Comparison of ENCODE assay signal across 8 cellular contexts in the genomic region with DNA sequence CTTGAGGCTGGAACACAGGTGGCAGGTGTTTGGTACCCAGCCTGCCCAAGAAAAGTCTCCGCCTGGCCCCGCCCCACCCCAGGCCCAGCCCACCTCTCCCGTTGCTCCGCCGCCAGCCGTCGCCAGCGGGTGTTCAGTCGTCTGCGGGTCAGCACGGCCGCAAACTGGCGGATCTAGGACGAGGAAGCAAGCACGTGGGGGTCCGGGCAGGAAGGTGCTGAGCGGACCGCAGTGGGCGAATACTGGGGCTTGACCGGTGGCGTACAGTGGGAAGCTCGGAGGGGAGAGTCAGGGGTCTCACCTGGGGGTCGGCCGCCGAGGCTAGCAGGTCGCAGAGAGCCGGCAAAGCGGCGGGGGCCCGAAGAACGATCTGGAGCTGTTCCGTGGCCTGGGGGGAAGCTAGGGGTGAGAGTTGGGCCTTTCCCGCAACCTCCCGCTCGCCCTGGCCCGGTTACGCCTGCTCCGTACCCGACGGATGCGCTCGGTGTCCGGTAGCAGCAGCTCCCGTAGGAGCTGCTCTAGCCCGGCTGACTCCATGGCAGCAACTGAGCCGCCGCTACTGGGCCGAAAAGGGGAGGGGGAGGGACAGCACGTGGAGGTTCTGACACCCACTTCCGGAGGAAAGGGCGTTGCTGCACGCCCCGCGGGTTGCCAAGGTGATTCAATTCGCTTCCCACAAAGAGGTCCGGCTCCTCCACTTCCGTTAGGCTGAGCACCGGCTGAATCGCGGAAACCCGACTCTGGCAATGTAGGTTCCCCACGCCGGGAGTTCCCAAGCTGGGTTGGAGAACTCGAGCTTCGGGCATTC. TPM values are rescaled to one million over a fixed set of nuclear protein-coding genes. Genes with fewer than 3 reads are reported as not detected.
DNase-seq lines count a peak whose midpoint lies in the region; ATAC-seq and TF ChIP-seq lines count a peak whose summit lies in the region.

Gene IPO4, minus strand, starts transcription at position 566 of the 808 bp plus-strand sequence. Its CDS starts 29 bp downstream, at position 537.

- intact Hi-C loops in activated CD4-positive, alpha-beta T cell treated with anti-CD3 and anti-CD28 coated beads, Interleukin-2, amount 10 ng/mL, durations not matched to agents 24 days and 14 days (cut with micrococcal nuclease): loop anchor here (1.0 to 2.0 kb wide), 4 partner anchors 27 to 54 kb away; partner anchors contain the start of genes GMPR2, IRF9, NEDD8 and PSME2
- intact Hi-C loops in left colon (cut with DNase I, micrococcal nuclease): no loop called here

- peak within 1 kb of the TSS; percentile 64 to 92 (median 79) for H3K4me3 ChIP-seq in BLaER1 treated with 17β-estradiol and CSF1 and Interleukin-3, amounts not matched to agents 10 nM and 100 nM
- peak within 1 kb of the TSS; percentile 90 for H3K4me3 ChIP-seq in coronary artery

- peak within 1 kb of the TSS; percentile 75 to 95 (median 83) for H3K9ac ChIP-seq in BLaER1 treated with 17β-estradiol and CSF1 and Interleukin-3, amounts not matched to agents 10 nM and 100 nM

- peak within 1 kb of the TSS; percentile 90 to 97 (median 94) for H3K4me2 ChIP-seq in BLaER1 treated with 17β-estradiol and CSF1 and Interleukin-3, amounts not matched to agents 10 nM and 100 nM

- peak within 1 kb of the TSS; percentile 92 for H3K4me3 Mint-ChIP-seq in activated CD4-positive, alpha-beta T cell treated with anti-CD3 and anti-CD28 coated beads, Interleukin-2, amount 10 ng/mL, durations not matched to agents 24 days and 14 days

- H3K27me3 Mint-ChIP-seq in activated CD4-positive, alpha-beta T cell treated with anti-CD3 and anti-CD28 coated beads, Interleukin-2, amount 10 ng/mL, durations not matched to agents 24 days and 14 days: no peaks in the 10 kb centered on the region

- H3K9me3 ChIP-seq in BLaER1 treated with 17β-estradiol and CSF1 and Interleukin-3, amounts not matched to agents 10 nM and 100 nM (replicated peaks in 1 of 11): no peaks in the 10 kb centered on the region

- peaks cover 33% of the 10 kb centered on the region for H3K4me1 Mint-ChIP-seq in activated CD4-positive, alpha-beta T cell treated with anti-CD3 and anti-CD28 coated beads, Interleukin-2, amount 10 ng/mL, durations not matched to agents 24 days and 14 days

- peak within 1 kb of the TSS; percentile 49 to 93 (median 79); a peak in 21 of 22 replicates for H3K27ac ChIP-seq in BLaER1 treated with 17β-estradiol and CSF1 and Interleukin-3, amounts not matched to agents 10 nM and 100 nM
- peak within 1 kb of the TSS; percentile 30 to 88 for H3K27ac ChIP-seq in coronary artery

- no peaks in the 10 kb centered on the region for H3K27me3 ChIP-seq in BLaER1 treated with 17β-estradiol and CSF1 and Interleukin-3, amounts not matched to agents 10 nM and 100 nM

- H3K27ac Mint-ChIP-seq in activated CD4-positive, alpha-beta T cell treated with anti-CD3 and anti-CD28 coated beads, Interleukin-2, amount 10 ng/mL, durations not matched to agents 24 days and 14 days: peak within 1 kb of the TSS; percentile 93

- no peak for TF ChIP-seq CTCF in coronary artery (IDR thresholded peaks at IDR 0.05)

- H3K4me1 ChIP-seq in BLaER1 treated with 17β-estradiol and CSF1 and Interleukin-3, amounts not matched to agents 10 nM and 100 nM: peaks cover 39 to 56% (median 46%) of the 10 kb centered on the region in 10 experiments

- H3K9me3 Mint-ChIP-seq in activated CD4-positive, alpha-beta T cell treated with anti-CD3 and anti-CD28 coated beads, Interleukin-2, amount 10 ng/mL, durations not matched to agents 24 days and 14 days: no peaks in the 10 kb centered on the region

- H4K20me1 ChIP-seq in BLaER1 treated with 17β-estradiol and CSF1 and Interleukin-3, amounts not matched to agents 10 nM and 100 nM: peaks cover 0 to 53% (median 17%) of the 10 kb centered on the region in 11 experiments; a peak in 12 of 22 replicates

- H3K36me3 Mint-ChIP-seq in activated CD4-positive, alpha-beta T cell treated with anti-CD3 and anti-CD28 coated beads, Interleukin-2, amount 10 ng/mL, durations not matched to agents 24 days and 14 days (ENCODE audit: low read depth): peaks cover 56% of the 10 kb centered on the region

- H3K36me3 ChIP-seq in BLaER1 treated with 17β-estradiol and CSF1 and Interleukin-3, amounts not matched to agents 10 nM and 100 nM: peaks cover 50 to 76% (median 68%) of the 10 kb centered on the region in 11 experiments

- DNase-seq in NCI-H526 treated with DMSO at 0.1 percent for 48 hours (lab: John Stamatoyannopoulos, UW) (peak; percentile 95), coronary artery (ENCODE audit: low spot score) (peak; percentile 98), left colon (peak; percentile 93 to 98)
- peak; percentile 98 for DNase-seq in activated CD4-positive, alpha-beta T cell treated with anti-CD3 and anti-CD28 coated beads, Interleukin-2, amount 10 ng/mL, durations not matched to agents 24 days and 14 days
- DNase-seq in stimulated activated CD4-positive, alpha-beta T cell treated with anti-CD3 and anti-CD28 coated beads, Interleukin-1b, Interleukin-23, amount 100 ng/mL, for 4 hours (ENCODE audit: low read depth in 2 of 2): peak; percentile 83 to 93

- ATAC-seq in GM19328 (IDR thresholded peaks at IDR 0.05; ENCODE audit: unreplicated experiment) (peak; percentile 88), HG03520 (IDR thresholded peaks at IDR 0.05; ENCODE audit: unreplicated experiment) (peak; percentile 85), left colon (peak; percentile 97)

RNA-seq across cellular contexts. Expression of gene IPO4, which starts in this region (rescaled TPM):
- total RNA-seq in activated CD4-positive, alpha-beta T cell treated with anti-CD3 and anti-CD28 coated beads, Interleukin-2, amount 10 ng/mL, durations not matched to agents 24 days and 14 days: 107 and 112 TPM in 2 replicates
- 10 to 100 TPM; 17.3 to 26.3 TPM for total RNA-seq in left colon

Comparison
In these comparisons a context has a peak if more than half of its experiments do, and no peak if none do; other contexts are left out.
1. Peak in every context shown above with its lines: DNase-seq, ATAC-seq, H3K4me3 ChIP-seq and H3K27ac ChIP-seq.